Comparison of ENCODE assay signal across 12 cellular contexts in the genomic region with DNA sequence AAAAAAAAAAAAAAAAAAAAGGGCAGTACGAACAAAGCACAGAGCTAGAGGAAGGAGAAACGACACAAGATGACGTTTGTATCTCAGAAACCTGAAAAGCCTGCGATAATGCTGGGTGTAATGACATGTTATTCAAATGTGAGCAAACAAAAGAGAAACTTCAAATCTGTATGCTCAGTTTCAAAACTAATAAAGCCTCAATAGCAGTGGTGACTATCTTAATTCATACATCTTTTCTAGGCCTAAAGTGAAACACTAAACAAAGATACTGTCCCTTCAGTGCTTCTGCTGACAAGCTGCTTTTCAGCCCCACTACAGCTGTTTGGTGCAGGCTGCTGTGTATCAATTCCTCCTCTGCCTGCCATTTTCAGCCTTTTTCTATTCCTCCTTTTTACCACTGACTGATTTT. TPM values are rescaled to one million over a fixed set of nuclear protein-coding genes. Genes with fewer than 3 reads are reported as not detected.
A peak's percentile ranks its signal among the peaks of the same experiment; 100 is the strongest.
DNase-seq lines count a peak whose midpoint lies in the region; ATAC-seq and TF ChIP-seq lines count a peak whose summit lies in the region.
"Had no signal": no experiment of that assay in that cellular context is flagged by ENCODE, and none has a peak within 500 bp of the region (broad histone marks: within the 10 kb centered on the region; RNA-seq: fewer than 3 reads in every experiment).

No MANE protein-coding gene starts in this region.

- 62% methylated on average over 4 of the region's 4 CpGs for WGBS in suprapubic skin
- WGBS in adrenal gland, 4 donors: 79 to 87% (median 84%) methylated on average over 4 of the region's 4 CpGs

- H3K27ac ChIP-seq in suprapubic skin: peak overlapping the region; percentile 35
- H3K27ac ChIP-seq in adrenal gland: no peak overlapping the region

- peaks cover 5% of the 10 kb centered on the region for H3K4me1 ChIP-seq in suprapubic skin
- H3K4me1 ChIP-seq in adrenal gland (replicated peaks in 1 of 2): peaks cover 1 to 25% of the 10 kb centered on the region in 2 donors

- H3K9me3 Mint-ChIP-seq in activated T-cell treated with anti-CD3 and anti-CD28 coated beads, Interleukin-2, amount 50 U/mL, for 72 hours: no peaks in the 10 kb centered on the region
- H3K9me3 Mint-ChIP-seq: stimulated activated effector memory CD8-positive, alpha-beta T cell treated with anti-CD3 and anti-CD28 coated beads, Interleukin-12 subunit alpha, Interleukin-12 subunit beta, amount 100 ng/mL, for 72 hours had no signal

- TF ChIP-seq EP300 in suprapubic skin (IDR thresholded peaks at IDR 0.05): no peak

- intact Hi-C loops in adrenal gland (cut with DNase I): no loop called here

- TF ChIP-seq CTCF in suprapubic skin (IDR thresholded peaks at IDR 0.05) (no peak), adrenal gland (IDR thresholded peaks at IDR 0.05) (no peak)

- H3K27me3 Mint-ChIP-seq in activated T-cell treated with anti-CD3 and anti-CD28 coated beads, Interleukin-2, amount 50 U/mL, for 72 hours (ENCODE audit: low read depth): no peaks in the 10 kb centered on the region

- H3K9me3 ChIP-seq in suprapubic skin (no peaks in the 10 kb centered on the region), adrenal gland (replicated peaks in 1 of 3) (no peaks in the 10 kb centered on the region)

- H3K4me3 ChIP-seq in suprapubic skin (no peak overlapping the region), adrenal gland (no peak overlapping the region)

- H3K36me3 Mint-ChIP-seq in activated T-cell treated with anti-CD3 and anti-CD28 coated beads, Interleukin-2, amount 50 U/mL, for 72 hours (ENCODE audit: insufficient read depth in 2 of 2): peaks cover 0 to 2% of the 10 kb centered on the region in 2 donors

- no peaks in the 10 kb centered on the region for H3K36me3 ChIP-seq in suprapubic skin
- no peaks in the 10 kb centered on the region for H3K36me3 ChIP-seq in adrenal gland (replicated peaks in 1 of 2)

- peak in 1 of 2 donors; percentile 39 for ATAC-seq in activated T-cell treated with anti-CD3 and anti-CD28 coated beads, Interleukin-2, amount 50 U/mL, for 72 hours (replicated peaks in 1 of 2)
- ATAC-seq in HG02798 (IDR thresholded peaks at IDR 0.05; ENCODE audit: poor library complexity, unreplicated experiment) (peak; percentile 94), SK-N-SH treated with all-trans-retinoic acid at 6 μM for 48 hours (no peak)
- ATAC-seq: Panc1; stimulated activated effector memory CD8-positive, alpha-beta T cell treated with anti-CD3 and anti-CD28 coated beads, Interleukin-12 subunit alpha, Interleukin-12 subunit beta, amount 100 ng/mL, for 72 hours had no signal

- TF ChIP-seq POLR2A in suprapubic skin (IDR thresholded peaks at IDR 0.05): no peak
- no peak for TF ChIP-seq POLR2A in adrenal gland (IDR thresholded peaks at IDR 0.05)

- H3K4me1 Mint-ChIP-seq in activated T-cell treated with anti-CD3 and anti-CD28 coated beads, Interleukin-2, amount 50 U/mL, for 72 hours (ENCODE audit: low read depth): no peaks in the 10 kb centered on the region
- H3K4me1 Mint-ChIP-seq: stimulated activated effector memory CD8-positive, alpha-beta T cell treated with anti-CD3 and anti-CD28 coated beads, Interleukin-12 subunit alpha, Interleukin-12 subunit beta, amount 100 ng/mL, for 72 hours had no signal

- H3K27me3 ChIP-seq in suprapubic skin: no peaks in the 10 kb centered on the region
- H3K27me3 ChIP-seq in adrenal gland: no peaks in the 10 kb centered on the region

- H3K4me3 Mint-ChIP-seq in activated T-cell treated with anti-CD3 and anti-CD28 coated beads, Interleukin-2, amount 50 U/mL, for 72 hours: peak overlapping the region in 1 of 2 donors; percentile 3
- H3K4me3 Mint-ChIP-seq: stimulated activated effector memory CD8-positive, alpha-beta T cell treated with anti-CD3 and anti-CD28 coated beads, Interleukin-12 subunit alpha, Interleukin-12 subunit beta, amount 100 ng/mL, for 72 hours had no signal

- no peak for DNase-seq in activated T-cell treated with anti-CD3 and anti-CD28 coated beads, Interleukin-2, amount 50 U/mL, for 72 hours
- DNase-seq in activated T-cell treated with anti-CD3 and anti-CD28 coated beads, Interleukin-2, amount 50 U/mL, for 48 hours: no peak
- DNase-seq in NCI-H774 (lab: John Stamatoyannopoulos, UW) (peak; percentile 17), suprapubic skin (ENCODE audit: low spot score in 2 of 2) (no peak), RKO (ENCODE audit: low spot score) (no peak), adrenal gland (no peak)
- DNase-seq: Kasumi-1, retina had no signal

- peak overlapping the region; percentile 14 for H3K27ac Mint-ChIP-seq in activated T-cell treated with anti-CD3 and anti-CD28 coated beads, Interleukin-2, amount 50 U/mL, for 72 hours

TF ChIP-seq in SK-N-SH treated with all-trans-retinoic acid at 6 μM for 48 hours, 23 proteins besides CTCF, POLR2A, EP300 and RAD21:
- TF ChIP-seq TOX (CRISPR knock-in tag; IDR thresholded peaks at IDR 0.05; ENCODE audit: borderline replicate concordance) (no peak), ARNTL (CRISPR knock-in tag; IDR thresholded peaks at IDR 0.05; ENCODE audit: borderline replicate concordance, low read depth) (no peak), PPARA (CRISPR knock-in tag; IDR thresholded peaks at IDR 0.05; ENCODE audit: borderline replicate concordance) (no peak), RARB (CRISPR knock-in tag; IDR thresholded peaks at IDR 0.05) (no peak), ZNF565 (CRISPR knock-in tag; conservative IDR thresholded peaks at IDR 0.05; ENCODE audit: low read depth) (no peak), ZNF70 (CRISPR knock-in tag; IDR thresholded peaks at IDR 0.05) (no peak), CSDC2 (CRISPR knock-in tag; IDR thresholded peaks at IDR 0.05) (no peak), ZC3H10 (CRISPR knock-in tag; IDR thresholded peaks at IDR 0.05) (no peak), ZNF8 (CRISPR knock-in tag; IDR thresholded peaks at IDR 0.05) (no peak), SNAI2 (CRISPR knock-in tag; IDR thresholded peaks at IDR 0.05) (no peak), ESRRG (CRISPR knock-in tag; IDR thresholded peaks at IDR 0.05) (no peak)
- TF ChIP-seq, protein P1, sequence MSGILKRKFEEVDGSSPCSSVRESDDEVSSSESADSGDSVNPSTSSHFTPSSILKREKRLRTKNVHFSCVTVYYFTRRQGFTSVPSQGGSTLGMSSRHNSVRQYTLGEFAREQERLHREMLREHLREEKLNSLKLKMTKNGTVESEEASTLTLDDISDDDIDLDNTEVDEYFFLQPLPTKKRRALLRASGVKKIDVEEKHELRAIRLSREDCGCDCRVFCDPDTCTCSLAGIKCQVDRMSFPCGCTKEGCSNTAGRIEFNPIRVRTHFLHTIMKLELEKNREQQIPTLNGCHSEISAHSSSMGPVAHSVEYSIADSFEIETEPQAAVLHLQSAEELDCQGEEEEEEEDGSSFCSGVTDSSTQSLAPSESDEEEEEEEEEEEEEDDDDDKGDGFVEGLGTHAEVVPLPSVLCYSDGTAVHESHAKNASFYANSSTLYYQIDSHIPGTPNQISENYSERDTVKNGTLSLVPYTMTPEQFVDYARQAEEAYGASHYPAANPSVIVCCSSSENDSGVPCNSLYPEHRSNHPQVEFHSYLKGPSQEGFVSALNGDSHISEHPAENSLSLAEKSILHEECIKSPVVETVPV (CRISPR knock-in tag; IDR thresholded peaks at IDR 0.05): no peak
- TF ChIP-seq, protein P2, sequence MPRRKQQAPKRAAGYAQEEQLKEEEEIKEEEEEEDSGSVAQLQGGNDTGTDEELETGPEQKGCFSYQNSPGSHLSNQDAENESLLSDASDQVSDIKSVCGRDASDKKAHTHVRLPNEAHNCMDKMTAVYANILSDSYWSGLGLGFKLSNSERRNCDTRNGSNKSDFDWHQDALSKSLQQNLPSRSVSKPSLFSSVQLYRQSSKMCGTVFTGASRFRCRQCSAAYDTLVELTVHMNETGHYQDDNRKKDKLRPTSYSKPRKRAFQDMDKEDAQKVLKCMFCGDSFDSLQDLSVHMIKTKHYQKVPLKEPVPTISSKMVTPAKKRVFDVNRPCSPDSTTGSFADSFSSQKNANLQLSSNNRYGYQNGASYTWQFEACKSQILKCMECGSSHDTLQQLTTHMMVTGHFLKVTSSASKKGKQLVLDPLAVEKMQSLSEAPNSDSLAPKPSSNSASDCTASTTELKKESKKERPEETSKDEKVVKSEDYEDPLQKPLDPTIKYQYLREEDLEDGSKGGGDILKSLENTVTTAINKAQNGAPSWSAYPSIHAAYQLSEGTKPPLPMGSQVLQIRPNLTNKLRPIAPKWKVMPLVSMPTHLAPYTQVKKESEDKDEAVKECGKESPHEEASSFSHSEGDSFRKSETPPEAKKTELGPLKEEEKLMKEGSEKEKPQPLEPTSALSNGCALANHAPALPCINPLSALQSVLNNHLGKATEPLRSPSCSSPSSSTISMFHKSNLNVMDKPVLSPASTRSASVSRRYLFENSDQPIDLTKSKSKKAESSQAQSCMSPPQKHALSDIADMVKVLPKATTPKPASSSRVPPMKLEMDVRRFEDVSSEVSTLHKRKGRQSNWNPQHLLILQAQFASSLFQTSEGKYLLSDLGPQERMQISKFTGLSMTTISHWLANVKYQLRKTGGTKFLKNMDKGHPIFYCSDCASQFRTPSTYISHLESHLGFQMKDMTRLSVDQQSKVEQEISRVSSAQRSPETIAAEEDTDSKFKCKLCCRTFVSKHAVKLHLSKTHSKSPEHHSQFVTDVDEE (CRISPR knock-in tag; IDR thresholded peaks at IDR 0.05): no peak
- TF ChIP-seq, protein P3, sequence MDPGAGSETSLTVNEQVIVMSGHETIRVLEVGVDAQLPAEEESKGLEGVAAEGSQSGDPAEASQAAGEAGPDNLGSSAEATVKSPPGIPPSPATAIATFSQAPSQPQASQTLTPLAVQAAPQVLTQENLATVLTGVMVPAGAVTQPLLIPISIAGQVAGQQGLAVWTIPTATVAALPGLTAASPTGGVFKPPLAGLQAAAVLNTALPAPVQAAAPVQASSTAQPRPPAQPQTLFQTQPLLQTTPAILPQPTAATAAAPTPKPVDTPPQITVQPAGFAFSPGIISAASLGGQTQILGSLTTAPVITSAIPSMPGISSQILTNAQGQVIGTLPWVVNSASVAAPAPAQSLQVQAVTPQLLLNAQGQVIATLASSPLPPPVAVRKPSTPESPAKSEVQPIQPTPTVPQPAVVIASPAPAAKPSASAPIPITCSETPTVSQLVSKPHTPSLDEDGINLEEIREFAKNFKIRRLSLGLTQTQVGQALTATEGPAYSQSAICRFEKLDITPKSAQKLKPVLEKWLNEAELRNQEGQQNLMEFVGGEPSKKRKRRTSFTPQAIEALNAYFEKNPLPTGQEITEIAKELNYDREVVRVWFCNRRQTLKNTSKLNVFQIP (CRISPR knock-in tag; IDR thresholded peaks at IDR 0.05; ENCODE audit: borderline replicate concordance, low read depth): no peak

RNA-seq across cellular contexts. Expression of a gene that starts 15.8 kb away (rescaled TPM):
- 10 to 100 TPM; 44.3 to 55.5 TPM for total RNA-seq in activated T-cell treated with anti-CD3 and anti-CD28 coated beads, Interleukin-2, amount 50 U/mL, for 72 hours
- 100 to 1,000 TPM in 1 of 4 donors, 10 to 100 TPM in 3; 59.6 to 159 (median 72.1) TPM for total RNA-seq in suprapubic skin
- 100 to 1,000 TPM in 1 of 8 donors, 10 to 100 TPM in 7; 53.4 to 144 (median 80.0) TPM for total RNA-seq in adrenal gland
- 10 to 100 TPM in 2 of 3 donors, 1 to 10 TPM in 1; 5.1 to 23.9 (median 10.4) TPM for polyA plus RNA-seq in adrenal gland
